Comparison of ENCODE assay signal across 10 cellular contexts in genomic region chr1:44676484-44677200, GRCh38. TPM values are rescaled to one million over a fixed set of nuclear protein-coding genes. Genes with fewer than 3 reads are reported as not detected.
DNase-seq lines count a peak whose midpoint lies in the region; ATAC-seq and TF ChIP-seq lines count a peak whose summit lies in the region.
"Had no signal": no experiment of that assay in that cellular context is flagged by ENCODE, and none has a peak within 500 bp of the region (broad histone marks: within the 10 kb centered on the region; RNA-seq: fewer than 3 reads in every experiment).

No MANE protein-coding gene starts in this region.

- peak overlapping the region; percentile 15; the same call in 1 of the 2 replicates for H4K5ac ChIP-seq in IMR-90 (ENCODE audit: low read depth, low read length)

- in situ Hi-C loops in IMR-90 (cut with MboI; ENCODE audit: low sequenced_read_pairs), result no loop called here

- no peak overlapping the region for H2BK120ac ChIP-seq in IMR-90 (ENCODE audit: low read depth, low read length)

- no peak overlapping the region for H2AK9ac ChIP-seq in IMR-90 (replicated peaks; ENCODE audit: low read depth, low read length, poor library complexity)

- no peak overlapping the region for H3K23ac ChIP-seq in IMR-90 (ENCODE audit: low read depth, low read length)

- H3K4ac ChIP-seq in IMR-90 (ENCODE audit: low read depth, low read length), result no peak overlapping the region

- H3K18ac ChIP-seq in IMR-90 (ENCODE audit: low read depth, low read length), result no peak overlapping the region; the same call in 1 of the 2 replicates

- dilution Hi-C loops in IMR-90 (cut with HindIII; ENCODE audit: low sequenced_read_pairs, unreplicated experiment), result no loop called here

- POLR2A ChIA-PET in BJ (lab: Charles Lee), result no interaction called here
- POLR2A ChIA-PET in IMR-90 (lab: Charles Lee; ENCODE audit: unreplicated experiment), result no interaction called here

- H3K36me3 Mint-ChIP-seq in type B pancreatic cell, result peaks cover 7% of the 10 kb centered on the region

- H3K27ac Mint-ChIP-seq in type B pancreatic cell, result no peak overlapping the region

- TF ChIP-seq CTCF in BJ (IDR thresholded peaks at IDR 0.05; ENCODE audit: insufficient read depth, low read depth, low read length) (no peak), IMR-90 (conservative IDR thresholded peaks at IDR 0.05; ENCODE audit: low read depth, low read length) (no peak), lung (IDR thresholded peaks at IDR 0.05; ENCODE audit: control extremely low read depth, extremely low read depth) (no peak), type B pancreatic cell (conservative IDR thresholded peaks at IDR 0.05) (no peak)

- no peaks in the 10 kb centered on the region for H3K27me3 Mint-ChIP-seq in type B pancreatic cell

- H3K27me3 ChIP-seq in BJ (ENCODE audit: control insufficient read depth, insufficient read depth, low read length), result no peaks in the 10 kb centered on the region
- no peaks in the 10 kb centered on the region for H3K27me3 ChIP-seq in IMR-90 (ENCODE audit: control insufficient read depth, insufficient read depth, low read length)
- no peaks in the 10 kb centered on the region for H3K27me3 ChIP-seq in adipocyte (replicated peaks; ENCODE audit: control insufficient read depth, insufficient read depth, low read length)
- no peaks in the 10 kb centered on the region for H3K27me3 ChIP-seq in lung (ENCODE audit: control insufficient read depth, insufficient read depth)

- peaks cover 5 to 10% of the 10 kb centered on the region in 2 experiments; a peak in 3 of 4 replicates for H3K79me1 ChIP-seq in IMR-90 (ENCODE audit: low read depth in 1 of 2, low read length in 2 of 2)

- H2AK5ac ChIP-seq in IMR-90 (ENCODE audit: low read depth, low read length), result peak overlapping the region; percentile 4

- H4K20me1 ChIP-seq in IMR-90 (ENCODE audit: insufficient read depth, low read length), result no peaks in the 10 kb centered on the region

- ATAC-seq in IMR-90 (ENCODE audit: low read depth), result no peak
- no peak for ATAC-seq in lung (ENCODE audit: insufficient read depth, low FRiP score)
- no peak for ATAC-seq in GM21528 (IDR thresholded peaks at IDR 0.05; ENCODE audit: low FRiP score, unreplicated experiment)
- no peak for ATAC-seq in HG02870 (IDR thresholded peaks at IDR 0.05; ENCODE audit: unreplicated experiment)

- H4K8ac ChIP-seq in IMR-90 (ENCODE audit: low read depth in 2 of 2, low read length in 2 of 2), result peak overlapping the region in 1 of 2 experiments; percentile 28; a peak in 1 of 4 replicates

- peak overlapping the region; percentile 71 for H2BK5ac ChIP-seq in IMR-90 (ENCODE audit: low read depth, low read length, poor library complexity, severe bottlenecking)

- H2BK20ac ChIP-seq in IMR-90 (ENCODE audit: low read depth, low read length), result peak overlapping the region; percentile 29; the same call in 1 of the 2 replicates

- CTCF ChIA-PET in BJ (lab: Yijun Ruan, JAX) (interaction anchor here (1.0 to 4.2 kb wide), 2 partner anchors 24 to 36 kb away, joined by 3 to 25 read pairs; no protein-coding TSS in a partner anchor), IMR-90 (lab: Yijun Ruan, JAX) (no interaction called here)

- WGBS in IMR-90 (ENCODE audit: extremely low coverage in 2 of 2, insufficient read length in 1 of 2), 2 experiments, result 75% methylated on average over 3 of the region's 5 CpGs; no CpG with 5 or more reads in 1 of the 2 experiments
- WGBS in lung, 2 donors, result 49 to 58% methylated on average over 5 of the region's 5 CpGs

- intact Hi-C loops in IMR-90 (cut with micrococcal nuclease), result no loop called here

- H3K27ac ChIP-seq in IMR-90 (ENCODE audit: insufficient read depth, low read length) (peak overlapping the region; percentile 45; the same call in 1 of the 2 replicates), lung (ENCODE audit: low read depth in 1 of 2, low read length in 1 of 2) (peak overlapping the region; percentile 13 to 89)
- H3K27ac ChIP-seq: WERI-Rb-1 had no signal

- H2AFZ ChIP-seq in IMR-90 (replicated peaks; ENCODE audit: low read length, poor library complexity), result peak overlapping the region; percentile 33

- H3K9ac ChIP-seq in IMR-90 (ENCODE audit: low read depth, low read length) (no peak overlapping the region), adipocyte (ENCODE audit: low read length) (peak overlapping the region; percentile 43)

- no peak overlapping the region for H3K56ac ChIP-seq in IMR-90 (ENCODE audit: extremely low read depth, insufficient read depth, low read length)

- BruUV-seq in IMR-90 (replicated peaks; lab: Mats Ljungman, UMichigan), result no TSS peak

- H3K14ac ChIP-seq in IMR-90 (replicated peaks; ENCODE audit: low read depth, low read length), result peak overlapping the region; percentile 50

- TF ChIP-seq POLR2A in IMR-90 (IDR thresholded peaks at IDR 0.05; ENCODE audit: low read depth, low read length), result no peak

- H3K4me3 Mint-ChIP-seq in type B pancreatic cell, result no peak overlapping the region

- no peaks in the 10 kb centered on the region for H3K9me3 Mint-ChIP-seq in type B pancreatic cell

- DNase-seq in BJ (ENCODE audit: low read depth), result peak; percentile 39
- DNase-seq in IMR-90, result peak; percentile 77
- DNase-seq in adipocyte (ENCODE audit: low read depth), result peak; percentile 22
- DNase-seq in lung (ENCODE audit: low spot score), result no peak
- DNase-seq in DMS 273 (lab: John Stamatoyannopoulos, UW; ENCODE audit: unreplicated experiment), result no peak
- DNase-seq in type B pancreatic cell (ENCODE audit: extremely low spot score, unreplicated experiment), result no peak
- DNase-seq: amygdala, WERI-Rb-1 had no signal

- no peak overlapping the region; the same call in 1 of the 2 replicates for H4K91ac ChIP-seq in IMR-90 (ENCODE audit: insufficient read depth, low read depth, low read length)

- TF ChIP-seq RAD21 in IMR-90 (IDR thresholded peaks at IDR 0.05; ENCODE audit: low read length), result no peak

- peak overlapping the region; percentile 31 for H3K4me2 ChIP-seq in IMR-90 (ENCODE audit: low read depth, low read length)

- H3K4me1 Mint-ChIP-seq in type B pancreatic cell (ENCODE audit: unreplicated experiment), result peaks cover 28% of the 10 kb centered on the region

- no peak overlapping the region for H3K4me3 ChIP-seq in BJ (ENCODE audit: low read depth, low read length)
- no peak overlapping the region for H3K4me3 ChIP-seq in IMR-90 (ENCODE audit: insufficient read depth, low read depth, low read length)
- peak overlapping the region; percentile 27 for H3K4me3 ChIP-seq in adipocyte (ENCODE audit: low read length)
- H3K4me3 ChIP-seq in lung, result no peak overlapping the region

- peaks cover 6% of the 10 kb centered on the region for H3K4me1 ChIP-seq in IMR-90 (ENCODE audit: control insufficient read depth, insufficient read depth, low read length)
- peaks cover 52% of the 10 kb centered on the region for H3K4me1 ChIP-seq in adipocyte (ENCODE audit: control insufficient read depth, insufficient read depth, low read length)
- peaks cover 10 to 17% of the 10 kb centered on the region in 2 donors for H3K4me1 ChIP-seq in lung (ENCODE audit: control insufficient read depth in 2 of 2, insufficient read depth in 2 of 2, low read length in 2 of 2)

- H3K9me3 ChIP-seq in IMR-90 (ENCODE audit: control insufficient read depth, insufficient read depth, low read length) (no peaks in the 10 kb centered on the region), adipocyte (ENCODE audit: control insufficient read depth, low read length) (no peaks in the 10 kb centered on the region), lung (ENCODE audit: control insufficient read depth in 2 of 2, insufficient read depth in 1 of 2, low read length in 1 of 2) (no peaks in the 10 kb centered on the region)

- H3K9me1 ChIP-seq in IMR-90 (ENCODE audit: insufficient read depth, low read length), result peaks cover 6% of the 10 kb centered on the region

- H3K36me3 ChIP-seq in BJ (ENCODE audit: control insufficient read depth, insufficient read depth, low read length) (no peaks in the 10 kb centered on the region), IMR-90 (ENCODE audit: control insufficient read depth, insufficient read depth, low read length) (no peaks in the 10 kb centered on the region), adipocyte (ENCODE audit: control insufficient read depth, insufficient read depth, low read length, severe bottlenecking) (no peaks in the 10 kb centered on the region), lung (ENCODE audit: control insufficient read depth in 2 of 2, insufficient read depth in 2 of 2, low read length in 2 of 2) (no peaks in the 10 kb centered on the region)
- H3K36me3 ChIP-seq: WERI-Rb-1 had no signal

- no peak overlapping the region for H2BK15ac ChIP-seq in IMR-90 (ENCODE audit: low read depth, low read length)

TF ChIP-seq in IMR-90, 13 proteins besides CTCF, POLR2A, EP300 and RAD21:
- no peak for TF ChIP-seq CHD1 (IDR thresholded peaks at IDR 0.05; ENCODE audit: low read depth, low read length)

RNA-seq across cellular contexts. Expression of gene ARMH1, which starts 2.1 kb away (rescaled TPM):
- polyA plus RNA-seq in BJ (2011; rRNA removed), result 0.71 and 0.86 TPM in 2 replicates
- 0.43 TPM in 1 of 2 replicates, not detected in the other for polyA minus RNA-seq in BJ (2011; rRNA and poly(A)+ RNA removed)
- 0.28 and 0.36 TPM in 2 replicates for total RNA-seq in IMR-90 (2012; rRNA removed)
- 0.72 and 1.1 TPM in 2 replicates for polyA plus RNA-seq in IMR-90 (2012; rRNA removed)
- polyA plus RNA-seq in IMR-90 (2012; cell fraction: cytosol; rRNA removed), result 0.33 TPM in 1 of 2 replicates, not detected in the other
- 15.3 and 21.0 TPM in 2 replicates for polyA plus RNA-seq in IMR-90 (2012; cell fraction: nucleus; rRNA removed; ENCODE audit: low replicate concordance)
- total RNA-seq in lung, result 10 to 100 TPM in 1 of 2 donors, 1 to 10 TPM in 1; 9.7 to 16.7 TPM
- polyA plus RNA-seq in lung, result 10 to 100 TPM; 26.0 to 35.3 TPM
- 5.5 and 11.6 TPM in 2 replicates for total RNA-seq in type B pancreatic cell (ENCODE audit: low replicate concordance)

RNA-seq across cellular contexts. Expression of gene TMEM53, which starts 2.4 kb away (rescaled TPM):
- polyA plus RNA-seq in BJ (2011; rRNA removed) (7.9 and 12.1 TPM in 2 replicates), IMR-90 (2012; rRNA removed) (6.3 and 8.1 TPM in 2 replicates), lung (10 to 100 TPM; 16.2 to 20.6 TPM)
- 9.4 and 12.9 TPM in 2 replicates for polyA minus RNA-seq in BJ (2011; rRNA and poly(A)+ RNA removed)
- total RNA-seq in IMR-90 (2012; rRNA removed) (2.2 and 2.7 TPM in 2 replicates), lung (10 to 100 TPM in 1 of 2 donors, 1 to 10 TPM in 1; 7.1 to 26.4 TPM), type B pancreatic cell (ENCODE audit: low replicate concordance) (6.6 and 9.1 TPM in 2 replicates)
- polyA plus RNA-seq in IMR-90 (2012; cell fraction: cytosol; rRNA removed), result 6.7 and 9.4 TPM in 2 replicates
- 3.1 and 5.5 TPM in 2 replicates for polyA plus RNA-seq in IMR-90 (2012; cell fraction: nucleus; rRNA removed; ENCODE audit: low replicate concordance)

RNA-seq across cellular contexts. Expression of gene RNU5D-1, which starts 54.3 kb away (rescaled TPM):
- polyA plus RNA-seq in BJ (2011; rRNA removed), result not detected in 2 replicates
- polyA minus RNA-seq in BJ (2011; rRNA and poly(A)+ RNA removed), result under 0.01 TPM in 2 replicates
- total RNA-seq in IMR-90 (2012; rRNA removed), result not detected in 2 replicates
- polyA plus RNA-seq in IMR-90 (2012; rRNA removed), result not detected in 2 replicates
- not detected in 2 replicates for polyA plus RNA-seq in IMR-90 (2012; cell fraction: cytosol; rRNA removed)
- polyA plus RNA-seq in IMR-90 (2012; cell fraction: nucleus; rRNA removed; ENCODE audit: low replicate concordance), result not detected in 2 replicates
- not detected for total RNA-seq in lung
- not detected for polyA plus RNA-seq in lung
- total RNA-seq in type B pancreatic cell (ENCODE audit: low replicate concordance), result not detected in 2 replicates

Comparison
In these comparisons a context has a peak if more than half of its experiments do, and no peak if none do; other contexts are left out.
1. DNase-seq: peak in BJ (single experiment), IMR-90 (single experiment) and adipocyte (single experiment); none in lung (single experiment), DMS 273 (single experiment) and type B pancreatic cell (single experiment).